Comparison of ENCODE assay signal across 9 cellular contexts in the genomic region with DNA sequence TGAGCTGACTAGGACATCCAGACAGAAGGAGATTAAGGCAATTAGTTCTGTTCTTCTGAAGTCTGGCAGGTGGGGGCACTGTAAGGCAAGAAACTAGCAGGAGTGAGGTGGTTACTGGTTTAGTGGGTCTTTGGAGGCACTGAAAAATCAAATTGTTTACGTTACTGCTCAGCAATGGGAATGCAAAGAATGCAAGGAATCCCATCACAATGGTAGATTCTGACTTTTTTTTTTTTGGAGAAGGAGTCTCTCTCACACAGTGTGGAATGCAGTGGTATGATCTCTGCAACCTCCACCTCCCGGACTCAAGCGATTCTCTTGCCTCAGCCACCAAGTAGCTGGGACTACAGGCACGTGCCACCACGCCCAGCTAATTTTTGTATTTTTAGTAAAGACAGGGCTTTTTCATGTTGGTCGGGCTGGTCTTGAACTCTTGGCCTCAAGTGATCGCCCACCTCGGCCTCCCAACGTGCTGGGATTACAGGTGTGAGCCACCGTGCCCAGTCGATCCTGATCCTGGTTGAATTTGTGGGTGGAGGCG. TPM values are rescaled to one million over a fixed set of nuclear protein-coding genes. Genes with fewer than 3 reads are reported as not detected.
A peak's percentile ranks its signal among the peaks of the same experiment; 100 is the strongest.
DNase-seq lines count a peak whose midpoint lies in the region; ATAC-seq, FAIRE-seq and TF ChIP-seq lines count a peak whose summit lies in the region.
"Had no signal": no experiment of that assay in that cellular context is flagged by ENCODE, and none has a peak within 500 bp of the region (broad histone marks: within the 10 kb centered on the region; RNA-seq: fewer than 3 reads in every experiment).

No MANE protein-coding gene starts in this region.

- no peaks in the 10 kb centered on the region for H3K9me3 ChIP-seq in liver (ENCODE audit: control insufficient read depth in 4 of 4, low read length in 3 of 4)

- H3K27ac ChIP-seq in liver (ENCODE audit: low read depth in 1 of 2, low read length in 2 of 2) (no peak overlapping the region), caudate nucleus (ENCODE audit: low read depth, low read length) (no peak overlapping the region)

- no peak overlapping the region for H3K9ac ChIP-seq in liver (ENCODE audit: low read depth in 1 of 2, low read length in 2 of 2)

- H3K27me3 ChIP-seq in liver (ENCODE audit: control insufficient read depth in 4 of 4, insufficient read depth in 4 of 4, low read length in 3 of 4) = no peaks in the 10 kb centered on the region

- ATAC-seq in HG03520 (IDR thresholded peaks at IDR 0.05; ENCODE audit: unreplicated experiment) = no peak

- FAIRE-seq in GM19239 (lab: Jason Lieb, UNC) = no peak
- FAIRE-seq: GM18507 had no signal

- DNase-seq in D341Med (ENCODE audit: low spot score) = peak; percentile 51
- peak; percentile 24 for DNase-seq in LoVo (ENCODE audit: low spot score)
- DNase-seq in cerebellar cortex (ENCODE audit: low spot score) = peak; percentile 54
- no peak for DNase-seq in SKM-1 treated with dmso at 0.1 percent for 144 hours (lab: John Stamatoyannopoulos, UW; ENCODE audit: unreplicated experiment)
- no peak for DNase-seq in GM19239 (ENCODE audit: insufficient read length, low spot score)
- DNase-seq in caudate nucleus (lab: John Stamatoyannopoulos, UW) = no peak

- TF ChIP-seq CTCF in liver (IDR thresholded peaks at IDR 0.05; ENCODE audit: low read depth, low read length, missing input control) = peak; percentile 8

- TF ChIP-seq RAD21 in liver (IDR thresholded peaks at IDR 0.05) = peak; percentile 40 to 48

- WGBS in liver = 86% methylated on average over 12 of the region's 12 CpGs

- H3K4me1 ChIP-seq in liver (ENCODE audit: control insufficient read depth in 4 of 4, insufficient read depth in 4 of 4, low read length in 3 of 4) = no peaks in the 10 kb centered on the region

- no peaks in the 10 kb centered on the region for H3K36me3 ChIP-seq in liver (ENCODE audit: control insufficient read depth in 4 of 4, insufficient read depth in 3 of 4, low read depth in 1 of 4, low read length in 3 of 4)

- H3K4me3 ChIP-seq in liver (ENCODE audit: low read depth in 1 of 3, low read length in 3 of 3) = no peak overlapping the region

TF ChIP-seq in liver, 16 proteins besides CTCF, POLR2A, EP300 and RAD21:
- no peak for TF ChIP-seq RXRA (IDR thresholded peaks at IDR 0.05)

RNA-seq across cellular contexts. Expression of gene FAM107A, which starts 16.4 kb away (rescaled TPM):
- total RNA-seq in liver = 1 to 10 TPM in 1 of 2 donors, under 1 TPM in 1; 0.05 to 1.3 TPM
- polyA plus RNA-seq in liver = 1 to 10 TPM; 1.5 to 4.7 TPM

RNA-seq across cellular contexts. Expression of gene ACOX2, which starts 23.9 kb away (rescaled TPM):
- total RNA-seq in liver = 100 to 1,000 TPM in 1 of 2 donors, 10 to 100 TPM in 1; 74.3 to 179 TPM
- 100 to 1,000 TPM; 104 to 214 TPM for polyA plus RNA-seq in liver

Comparison
In these comparisons a context has a peak if more than half of its experiments do, and no peak if none do; other contexts are left out.
1. DNase-seq: peak in D341Med (single experiment), LoVo (single experiment) and cerebellar cortex (single experiment); none in SKM-1 treated with dmso at 0.1 percent for 144 hours (single experiment), GM19239 (single experiment) and caudate nucleus (0 of 61).